Comparison of ENCODE assay signal across 21 cellular contexts in genomic region chr9:112863781-112864180, GRCh38. TPM values are rescaled to one million over a fixed set of nuclear protein-coding genes. Genes with fewer than 3 reads are reported as not detected.
DNase-seq lines count a peak whose midpoint lies in the region; ATAC-seq and TF ChIP-seq lines count a peak whose summit lies in the region.
"Had no signal": no experiment of that assay in that cellular context is flagged by ENCODE, and none has a peak within 500 bp of the region (broad histone marks: within the 10 kb centered on the region; RNA-seq: fewer than 3 reads in every experiment).

No MANE protein-coding gene starts in this region.

- no peaks in the 10 kb centered on the region for H3K27me3 Mint-ChIP-seq in activated CD4-positive, alpha-beta T cell treated with anti-CD3 and anti-CD28 coated beads for 36 hours

- peaks cover 61 to 78% of the 10 kb centered on the region in 2 experiments for H3K4me1 ChIP-seq in neutrophil (ENCODE audit: control insufficient read depth in 1 of 2, insufficient read depth in 1 of 2, low read depth in 1 of 2, low read length in 1 of 2)

- no peak for TF ChIP-seq POLR2A in NB4 (IDR thresholded peaks at IDR 0.05; ENCODE audit: extremely low read depth, insufficient read length)

- TF ChIP-seq CTCF in GM12865 (IDR thresholded peaks at IDR 0.05; ENCODE audit: insufficient read depth, low read depth, low read length, missing control alignments): no peak
- TF ChIP-seq CTCF in NB4 (IDR thresholded peaks at IDR 0.05; ENCODE audit: low read depth, low read length): no peak
- no peak for TF ChIP-seq CTCF in neutrophil (IDR thresholded peaks at IDR 0.05)
- no peak for TF ChIP-seq CTCF in omental fat pad (IDR thresholded peaks at IDR 0.05)

- H3K9me3 ChIP-seq in neutrophil: no peaks in the 10 kb centered on the region
- H3K9me3 ChIP-seq: SJCRH30, thoracic aorta had no signal

- H3K27ac ChIP-seq in neutrophil (peak overlapping the region; percentile 91), caudate nucleus (ENCODE audit: low read depth, low read length) (no peak overlapping the region)
- H3K27ac ChIP-seq: hepatocyte, SJCRH30 had no signal

- intact Hi-C loops in activated CD4-positive, alpha-beta T cell treated with anti-CD3 and anti-CD28 coated beads for 36 hours (cut with DNase I, micrococcal nuclease): no loop called here

- no peak overlapping the region for H3K4me3 Mint-ChIP-seq in activated CD4-positive, alpha-beta T cell treated with anti-CD3 and anti-CD28 coated beads for 36 hours

- no peak overlapping the region for H3K4me3 ChIP-seq in GM12865 (ENCODE audit: low read depth, low read length)
- no peak overlapping the region for H3K4me3 ChIP-seq in NB4 (ENCODE audit: low read depth, low read length)
- H3K4me3 ChIP-seq in neutrophil (ENCODE audit: low read depth in 1 of 2, low read length in 1 of 2): peak overlapping the region; percentile 20 to 47
- H3K4me3 ChIP-seq: hepatocyte, K562, SJCRH30, smooth muscle cell, thoracic aorta had no signal

- H3K27ac Mint-ChIP-seq in activated CD4-positive, alpha-beta T cell treated with anti-CD3 and anti-CD28 coated beads for 36 hours: peak overlapping the region; percentile 27

- no peaks in the 10 kb centered on the region for H3K9me3 Mint-ChIP-seq in activated CD4-positive, alpha-beta T cell treated with anti-CD3 and anti-CD28 coated beads for 36 hours (ENCODE audit: low read depth)

- ATAC-seq in activated CD4-positive, alpha-beta T cell treated with anti-CD3 and anti-CD28 coated beads for 36 hours: peak; percentile 66
- ATAC-seq in omental fat pad (ENCODE audit: low FRiP score): no peak
- ATAC-seq: K562 had no signal

- DNase-seq in activated CD4-positive, alpha-beta T cell treated with anti-CD3 and anti-CD28 coated beads for 36 hours: no peak
- DNase-seq in activated CD4-positive, alpha-beta T cell treated with anti-CD3 and anti-CD28 coated beads for 48 hours: no peak
- DNase-seq in GM12865 (ENCODE audit: low read depth): peak; percentile 23
- DNase-seq in NB4 (ENCODE audit: low read depth): peak; percentile 52
- DNase-seq in amygdala (lab: John Stamatoyannopoulos, UW): no peak
- DNase-seq in caudate nucleus (lab: John Stamatoyannopoulos, UW): no peak
- DNase-seq in omental fat pad (ENCODE audit: low spot score): no peak
- DNase-seq: activated gamma-delta T cell; DMS 273 treated with DMSO at 0.1 percent for 48 hours; NCI-H1092; NCI-H526; SJCRH30; stimulated activated CD8-positive, alpha-beta memory T cell treated with anti-CD3 and anti-CD28 coated beads, Interleukin-4, amount 100 ng/mL, for 48 hours; T-helper 2 cell had no signal

- H3K36me3 Mint-ChIP-seq in activated CD4-positive, alpha-beta T cell treated with anti-CD3 and anti-CD28 coated beads for 36 hours (ENCODE audit: low read depth): peaks cover 3% of the 10 kb centered on the region

- CTCF ChIA-PET in activated CD4-positive, alpha-beta T cell treated with anti-CD3 and anti-CD28 coated beads for 36 hours (lab: Charles Lee): no interaction called here

- H3K4me1 Mint-ChIP-seq in activated CD4-positive, alpha-beta T cell treated with anti-CD3 and anti-CD28 coated beads for 36 hours: peaks cover 23% of the 10 kb centered on the region

- no peaks in the 10 kb centered on the region for H3K27me3 ChIP-seq in neutrophil
- H3K27me3 ChIP-seq: hepatocyte, SJCRH30 had no signal

- H3K36me3 ChIP-seq in neutrophil: peaks cover 5% of the 10 kb centered on the region

- POLR2A ChIA-PET in activated CD4-positive, alpha-beta T cell treated with anti-CD3 and anti-CD28 coated beads for 36 hours (lab: Charles Lee): no interaction called here

RNA-seq across cellular contexts. Expression of gene SLC46A2, which starts 26.9 kb away (rescaled TPM):
- total RNA-seq in activated CD4-positive, alpha-beta T cell treated with anti-CD3 and anti-CD28 coated beads for 36 hours: not detected
- 1 to 10 TPM in 1 of 4 donors, under 1 TPM in 1, not detected in 2; 0.36 to 1.3 TPM for total RNA-seq in omental fat pad
- total RNA-seq: A172, hepatocyte, K562, pulmonary artery endothelial cell, SJCRH30, smooth muscle cell had no signal

Comparison
In these comparisons a context has a peak if more than half of its experiments do, and no peak if none do; other contexts are left out.
1. DNase-seq: peak in GM12865 (single experiment) and NB4 (single experiment); none in activated CD4-positive, alpha-beta T cell treated with anti-CD3 and anti-CD28 coated beads for 36 hours (single experiment), activated CD4-positive, alpha-beta T cell treated with anti-CD3 and anti-CD28 coated beads for 48 hours (single experiment), amygdala (0 of 56), caudate nucleus (0 of 61) and omental fat pad (single experiment).
2. H3K4me3 ChIP-seq: peak in neutrophil (2 of 2); none in GM12865 (single experiment) and NB4 (single experiment).